Comparison of ENCODE assay signal across 8 cellular contexts in the genomic region with DNA sequence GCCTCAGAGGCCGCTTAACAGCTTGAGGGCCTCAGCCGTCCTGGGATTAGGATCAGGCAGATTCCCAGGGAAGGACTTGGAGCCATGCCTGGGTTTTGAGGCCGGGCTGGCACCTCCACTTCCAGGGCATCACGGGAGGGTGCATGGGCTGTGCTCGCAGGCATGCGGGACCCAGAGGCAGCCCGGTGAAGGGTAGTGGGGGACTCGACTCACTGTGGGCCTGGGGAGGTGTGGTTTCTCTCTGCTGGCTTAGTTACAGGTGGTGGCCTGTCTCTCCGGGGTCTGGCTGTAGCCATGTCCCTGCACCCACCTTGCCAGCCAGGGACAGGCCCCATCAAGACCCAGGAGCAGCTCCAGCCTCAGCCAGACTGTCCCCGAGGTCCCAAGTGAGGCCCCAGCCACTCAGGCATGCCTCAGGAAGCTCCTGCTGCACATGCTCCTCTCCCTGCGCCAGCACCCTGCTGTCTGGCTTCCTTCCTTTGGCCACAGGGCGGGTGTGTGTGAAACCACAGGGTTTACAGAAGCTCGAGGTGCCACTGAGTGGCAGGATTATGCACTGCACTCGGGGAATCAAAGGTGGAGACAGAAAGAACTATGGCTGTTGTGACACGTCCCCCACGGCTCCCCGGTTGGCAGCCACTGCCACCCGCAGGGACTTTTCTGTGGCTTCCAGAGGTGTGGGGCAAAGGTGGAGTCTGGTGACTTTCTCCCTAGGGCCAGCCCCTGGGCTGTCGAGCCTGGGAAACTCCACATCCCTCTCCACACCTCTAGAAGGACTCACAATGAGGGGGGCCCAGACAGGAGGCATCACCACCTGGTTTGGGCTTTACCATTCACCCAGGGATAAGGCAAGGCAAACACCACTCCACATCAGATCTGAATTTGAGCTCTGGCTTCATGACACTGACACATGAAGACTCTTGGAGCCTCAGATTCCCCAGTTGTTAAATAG. TPM values are rescaled to one million over a fixed set of nuclear protein-coding genes. Genes with fewer than 3 reads are reported as not detected.
A peak's percentile ranks its signal among the peaks of the same experiment; 100 is the strongest.
DNase-seq lines count a peak whose midpoint lies in the region; ATAC-seq, FAIRE-seq and TF ChIP-seq lines count a peak whose summit lies in the region.

No MANE protein-coding gene starts in this region.

- H3K27ac Mint-ChIP-seq in Caco-2 (ENCODE audit: unreplicated experiment), result no peak overlapping the region

- H3K79me1 ChIP-seq in H1 (ENCODE audit: low read depth, low read length), result no peaks in the 10 kb centered on the region

- H3K36me3 ChIP-seq in Caco-2 (ENCODE audit: control insufficient read depth, insufficient read depth, low read length), result no peaks in the 10 kb centered on the region
- H3K36me3 ChIP-seq in H1 (ENCODE audit: control insufficient read depth in 2 of 4, insufficient read depth in 4 of 4, low read length in 3 of 4), result no peaks in the 10 kb centered on the region

- peak overlapping the region; percentile 77; the same call in 1 of the 2 replicates for H2BK20ac ChIP-seq in H1 (ENCODE audit: low read length)

- no peak overlapping the region for H2AFZ ChIP-seq in H1 (ENCODE audit: low read length)

- no peak overlapping the region for H4K8ac ChIP-seq in H1 (ENCODE audit: extremely low read depth, insufficient read depth, low read length)

- H3K27me3 ChIP-seq in Caco-2 (replicated peaks; ENCODE audit: control insufficient read depth, insufficient read depth, low read length) (no peaks in the 10 kb centered on the region), H1 (replicated peaks in 1 of 4; ENCODE audit: control insufficient read depth in 3 of 4, extremely low read depth in 1 of 4, insufficient read depth in 3 of 4, low read length in 3 of 4) (no peaks in the 10 kb centered on the region)

- TF ChIP-seq CTCF in Caco-2 (IDR thresholded peaks at IDR 0.05; ENCODE audit: insufficient read depth in 1 of 2, low read depth in 1 of 2, low read length in 1 of 2, severe bottlenecking in 1 of 2, unreplicated experiment in 1 of 2) (peak; percentile 77 to 90), H1 (IDR thresholded peaks at IDR 0.05; ENCODE audit: control extremely low read depth in 1 of 3, insufficient read depth in 1 of 3, low read depth in 1 of 3, low read length in 3 of 3) (peak; percentile 61 to 94 (median 79))

- H2BK15ac ChIP-seq in H1 (ENCODE audit: low read length), result peak overlapping the region; percentile 74; the same call in 1 of the 2 replicates

- H4K20me1 ChIP-seq in H1 (replicated peaks in 1 of 2; ENCODE audit: control insufficient read depth in 1 of 2, insufficient read depth in 2 of 2, low read length in 2 of 2), result no peaks in the 10 kb centered on the region

- peak overlapping the region; percentile 25; the same call in 1 of the 2 replicates for H3K18ac ChIP-seq in H1 (ENCODE audit: extremely low read depth, low read length)

- POLR2A ChIA-PET in Caco-2 (lab: Charles Lee) (interaction anchor here (0.6 kb wide), 1 partner anchor 133 kb away, joined by 3 read pairs; a partner anchor contains a TSS), H1 (lab: Charles Lee; ENCODE audit: partially characterized antibody) (interaction anchor here (1.0 to 1.5 kb wide), 4 partner anchors 18 to 108 kb away, joined by 3 to 6 read pairs (median 3); no protein-coding TSS in a partner anchor)

- intact Hi-C loops in Caco-2 (cut with micrococcal nuclease; ENCODE audit: unreplicated experiment), result loop anchor here (1.0 to 5.0 kb wide), 3 partner anchors 77 to 110 kb away; a partner anchor contains a TSS

- no peaks in the 10 kb centered on the region for H3K9me3 Mint-ChIP-seq in Caco-2 (ENCODE audit: unreplicated experiment)

- H3K23me2 ChIP-seq in H1 (ENCODE audit: low read depth, low read length), result 0 out of 2 replicates have a peak, but pooled peaks cover 1% of the 10 kb centered on the region

- no peaks in the 10 kb centered on the region for H3K9me3 ChIP-seq in Caco-2
- no peaks in the 10 kb centered on the region for H3K9me3 ChIP-seq in H1 (ENCODE audit: insufficient read depth in 2 of 2, low read depth in 1 of 2, low read length in 1 of 2)

- H2AK5ac ChIP-seq in H1 (ENCODE audit: low read depth, low read length), result no peak overlapping the region

- CTCF ChIA-PET in Caco-2 (lab: Charles Lee) (interaction anchor here (0.6 to 1.8 kb wide), 8 partner anchors 9 to 1377 kb away, joined by 3 to 21 read pairs (median 4); a partner anchor contains a TSS), H1 (lab: Charles Lee; ENCODE audit: partially characterized antibody) (interaction anchor here (0.6 to 14.5 kb wide), 36 partner anchors 8 to 1457 kb away, joined by 3 to 236 read pairs (median 6); a partner anchor contains a TSS)

- peak overlapping the region; percentile 4; the same call in 1 of the 2 replicates for H2BK5ac ChIP-seq in H1 (ENCODE audit: low read depth, low read length)

- H4K5ac ChIP-seq in H1 (ENCODE audit: insufficient read length, low read depth, low read length), result no peak overlapping the region

- H3K36me3 Mint-ChIP-seq in Caco-2 (ENCODE audit: insufficient read depth, unreplicated experiment), result no peaks in the 10 kb centered on the region

- TF ChIP-seq RAD21 in H1 (IDR thresholded peaks at IDR 0.05 in 1 of 2, conservative IDR thresholded peaks at IDR 0.05 in 1 of 2; ENCODE audit: low read depth in 2 of 2, low read length in 2 of 2), result peak; percentile 84 to 88

- no peaks in the 10 kb centered on the region for H3K79me2 ChIP-seq in H1 (ENCODE audit: control insufficient read depth in 1 of 2, insufficient read depth in 2 of 2, low read length in 2 of 2)

- peaks cover 10% of the 10 kb centered on the region for H3K27me3 Mint-ChIP-seq in Caco-2 (ENCODE audit: insufficient read depth, unreplicated experiment)

- H3K4me1 Mint-ChIP-seq in Caco-2 (ENCODE audit: low read depth, unreplicated experiment), result no peaks in the 10 kb centered on the region

- no peak overlapping the region for H2BK120ac ChIP-seq in H1 (replicated peaks; ENCODE audit: low read depth, low read length)

- H3K4me3 Mint-ChIP-seq in Caco-2 (ENCODE audit: unreplicated experiment), result no peak overlapping the region

- peak overlapping the region; percentile 19 for H3K4ac ChIP-seq in H1 (replicated peaks; ENCODE audit: insufficient read length, low read depth, low read length)

- peak overlapping the region; percentile 45; the same call in 1 of the 2 replicates for H2BK12ac ChIP-seq in H1 (ENCODE audit: low read depth, low read length)

- H4K91ac ChIP-seq in H1 (replicated peaks; ENCODE audit: insufficient read length, low read length), result peak overlapping the region; percentile 91

- H3K23ac ChIP-seq in H1 (ENCODE audit: insufficient read length), result no peak overlapping the region

- DNase-seq in Caco-2, result peak; percentile 87 to 90
- DNase-seq in HS-5 (ENCODE audit: low read depth), result peak; percentile 63
- peak; percentile 72 for DNase-seq in NOMO-1 treated with dmso at 0.1 percent for 144 hours (lab: John Stamatoyannopoulos, UW; ENCODE audit: unreplicated experiment)
- DNase-seq in activated CD8-positive, alpha-beta memory T cell treated with anti-CD3 and anti-CD28 coated beads for 48 hours (ENCODE audit: low read depth in 2 of 3, low spot score in 2 of 3), result peak; percentile 51 to 57 (median 52)
- DNase-seq in H1 (ENCODE audit: low read depth in 1 of 2, low spot score in 2 of 2), result peak in 1 of 2 experiments; percentile 71
- peak; percentile 78 for DNase-seq in midbrain (lab: John Stamatoyannopoulos, UW)
- DNase-seq in stimulated activated CD8-positive, alpha-beta memory T cell treated with anti-CD3 and anti-CD28 coated beads, Interleukin-4, amount 100 ng/mL, for 24 hours (ENCODE audit: low read depth), result peak; percentile 67

- H3K4me1 ChIP-seq in Caco-2, result peaks cover 12% of the 10 kb centered on the region
- H3K4me1 ChIP-seq in H1 (replicated peaks in 1 of 4; ENCODE audit: control insufficient read depth in 3 of 4, insufficient read depth in 4 of 4, low read length in 3 of 4), result peaks cover 4 to 22% (median 9%) of the 10 kb centered on the region in 4 experiments

- FAIRE-seq in H1 (lab: Jason Lieb, UNC), result no peak

- peak; percentile 95 for ATAC-seq in GM21367 (IDR thresholded peaks at IDR 0.05; ENCODE audit: unreplicated experiment)

- H3K56ac ChIP-seq in H1 (replicated peaks; ENCODE audit: insufficient read length, low read depth, low read length), result no peak overlapping the region

- H3K14ac ChIP-seq in H1 (ENCODE audit: insufficient read length), result no peak overlapping the region

- H3K4me3 ChIP-seq in Caco-2 (ENCODE audit: low read depth, low read length) (no peak overlapping the region), H1 (ENCODE audit: extremely low read depth in 1 of 4, insufficient read depth in 2 of 4, low read depth in 3 of 4, low read length in 4 of 4) (no peak overlapping the region)

- no TSS peak for BruUV-seq in Caco-2 (replicated peaks; lab: Mats Ljungman, UMichigan)

- WGBS in H1 (ENCODE audit: extremely low coverage in 1 of 2, insufficient coverage in 1 of 2, insufficient read length in 1 of 2, insufficient replicate concordance in 2 of 2, low coverage in 1 of 2, low lambda C conversion rate in 2 of 2, missing lambda C conversion rate in 1 of 2), 2 experiments, result 70% methylated on average over 19 of the region's 19 CpGs; no CpG with 5 or more reads in 1 of the 2 experiments

- no peak overlapping the region for H3K4me2 ChIP-seq in H1 (ENCODE audit: insufficient read depth in 1 of 2, low read depth in 2 of 2, low read length in 2 of 2)

- TF ChIP-seq POLR2A in H1 (IDR thresholded peaks at IDR 0.05; ENCODE audit: control extremely low read depth in 1 of 2, low read depth in 2 of 2, low read length in 2 of 2), result no peak

- no peak for TF ChIP-seq EP300 in H1 (IDR thresholded peaks at IDR 0.05; ENCODE audit: borderline replicate concordance in 1 of 2, low read depth in 2 of 2, low read length in 2 of 2)

- H3K9ac ChIP-seq in H1 (replicated peaks in 1 of 4; ENCODE audit: extremely low read depth in 1 of 4, low read depth in 3 of 4, low read length in 3 of 4), result no peak overlapping the region

- H3K27ac ChIP-seq in H1 (ENCODE audit: low read depth, low read length), result no peak overlapping the region; the same call in 1 of the 2 replicates

TF ChIP-seq in H1, 55 proteins besides CTCF, POLR2A, EP300 and RAD21 (continues in another document):
- TF ChIP-seq TBP (IDR thresholded peaks at IDR 0.05; ENCODE audit: low read depth, low read length) (no peak), SP2 (IDR thresholded peaks at IDR 0.05; ENCODE audit: low read length) (no peak), SIX5 (IDR thresholded peaks at IDR 0.05; ENCODE audit: low read depth, low read length) (no peak), SIRT6 (IDR thresholded peaks at IDR 0.05; ENCODE audit: low read length) (no peak), POU5F1 (IDR thresholded peaks at IDR 0.05; ENCODE audit: low read depth, low read length) (no peak)

RNA-seq across cellular contexts. Expression of a gene that starts 19.7 kb away (rescaled TPM):
- total RNA-seq in Caco-2 (2022), result 0.21 and 0.36 TPM in 2 replicates
- 0.04 TPM in 1 of 2 replicates, not detected in the other for total RNA-seq in H1 (2021; fragmentation: NEBNext Ultra II Directional; extraction: Animal tissue kit (Norgen Biotek cat#: 25700))
- polyA plus RNA-seq in H1 (2011; rRNA removed), result 0.02 and 0.14 TPM in 2 replicates
- polyA plus RNA-seq in H1 (2011; cell fraction: cytosol; rRNA removed), result 0.14 TPM
- 0.27 TPM for polyA plus RNA-seq in H1 (2011; cell fraction: nucleus; rRNA removed)
- 0.08 to 0.29 TPM (median 0.18 TPM) in 4 replicates for polyA plus RNA-seq in H1 (2012, experiment 1 of 2)
- polyA plus RNA-seq in H1 (2012, experiment 2 of 2), result 0.04 TPM
- polyA plus RNA-seq in H1 (2013, experiment 1 of 2), result 0.02 TPM
- polyA plus RNA-seq in H1 (2013, experiment 2 of 2), result 0.02 TPM
- polyA minus RNA-seq in H1 (2011; rRNA and poly(A)+ RNA removed), result 0.13 and 0.24 TPM in 2 replicates
- polyA minus RNA-seq in H1 (2011; cell fraction: cytosol; rRNA and poly(A)+ RNA removed), result not detected
- not detected for polyA minus RNA-seq in H1 (2011; cell fraction: nucleus; rRNA and poly(A)+ RNA removed)
